In the genomic region with DNA sequence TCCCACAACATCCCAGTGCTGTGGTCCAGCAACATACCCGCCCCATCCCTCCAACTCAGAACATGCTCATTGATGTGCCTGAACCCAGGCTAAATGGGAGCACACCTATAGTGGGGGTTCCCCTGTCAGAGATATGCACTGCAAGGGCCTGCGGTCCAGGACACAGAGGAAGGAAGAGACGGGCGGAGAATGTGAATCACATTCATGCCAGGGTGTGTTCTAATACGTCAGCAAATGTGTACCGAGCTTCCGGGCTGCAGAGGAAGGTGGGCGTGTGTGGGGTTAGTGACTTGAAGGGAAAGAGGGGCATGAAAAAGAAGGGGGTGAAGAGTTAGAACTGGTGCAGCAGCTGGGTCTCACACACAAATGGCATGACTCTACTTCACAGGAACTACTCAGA, we compare ENCODE assay signal across 13 cellular contexts.
DNase-seq lines count a peak whose midpoint lies in the region; ATAC-seq lines count a peak whose summit lies in the region.
"Had no signal": no experiment of that assay in that cellular context is flagged by ENCODE, and none has a peak within 500 bp of the region (broad histone marks: within the 10 kb centered on the region; RNA-seq: fewer than 3 reads in every experiment).

No MANE protein-coding gene starts in this region.

- H3K36me3 Mint-ChIP-seq in T-helper 1 cell treated with Interleukin-12 subunit alpha and Interleukin-12 subunit beta and Interleukin-4 antibody, amounts not matched to agents 30 μg/mL and 1 μg/mL, for 36 hours (ENCODE audit: low read depth) = peaks cover 10% of the 10 kb centered on the region
- no peaks in the 10 kb centered on the region for H3K36me3 Mint-ChIP-seq in activated CD8-positive, alpha-beta memory T cell treated with anti-CD3 and anti-CD28 coated beads, Interleukin-2, amount 10 ng/mL, durations not matched to agents 7 days and 5 days
- peaks cover 4% of the 10 kb centered on the region for H3K36me3 Mint-ChIP-seq in effector memory CD8-positive, alpha-beta T cell (ENCODE audit: insufficient read depth)

- in situ Hi-C loops in ACHN (cut with HindIII; ENCODE audit: low pct_ligation_motif_present, low pct_unique_long_range_greater_than_20kb, low sequenced_read_pairs) = no loop called here

- H3K4me1 Mint-ChIP-seq in T-helper 1 cell treated with Interleukin-12 subunit alpha and Interleukin-12 subunit beta and Interleukin-4 antibody, amounts not matched to agents 30 μg/mL and 1 μg/mL, for 36 hours (ENCODE audit: low read depth) = peaks cover 20% of the 10 kb centered on the region
- peaks cover 14% of the 10 kb centered on the region for H3K4me1 Mint-ChIP-seq in activated CD8-positive, alpha-beta memory T cell treated with anti-CD3 and anti-CD28 coated beads, Interleukin-2, amount 10 ng/mL, durations not matched to agents 7 days and 5 days
- H3K4me1 Mint-ChIP-seq in effector memory CD8-positive, alpha-beta T cell (ENCODE audit: low read depth in 2 of 2) = peaks cover 13 to 21% of the 10 kb centered on the region in 2 donors

- H3K27me3 Mint-ChIP-seq in T-helper 1 cell treated with Interleukin-12 subunit alpha and Interleukin-12 subunit beta and Interleukin-4 antibody, amounts not matched to agents 30 μg/mL and 1 μg/mL, for 36 hours (ENCODE audit: low read depth) = no peaks in the 10 kb centered on the region
- H3K27me3 Mint-ChIP-seq in activated CD8-positive, alpha-beta memory T cell treated with anti-CD3 and anti-CD28 coated beads, Interleukin-2, amount 10 ng/mL, durations not matched to agents 7 days and 5 days = peaks cover 3% of the 10 kb centered on the region
- H3K27me3 Mint-ChIP-seq in effector memory CD8-positive, alpha-beta T cell = peaks cover 0 to 9% of the 10 kb centered on the region in 2 donors

- CTCF ChIA-PET in activated CD8-positive, alpha-beta memory T cell treated with anti-CD3 and anti-CD28 coated beads, Interleukin-2, amount 10 ng/mL, durations not matched to agents 7 days and 5 days (lab: Charles Lee) = no interaction called here

- peak; percentile 90 for ATAC-seq in activated CD8-positive, alpha-beta memory T cell treated with anti-CD3 and anti-CD28 coated beads, Interleukin-2, amount 10 ng/mL, durations not matched to agents 7 days and 5 days
- peak; percentile 99 for ATAC-seq in effector memory CD8-positive, alpha-beta T cell (replicated peaks)

- peak; percentile 66 for DNase-seq in activated CD8-positive, alpha-beta memory T cell treated with anti-CD3 and anti-CD28 coated beads, Interleukin-2, amount 10 ng/mL, durations not matched to agents 7 days and 5 days
- DNase-seq in effector memory CD8-positive, alpha-beta T cell = peak; percentile 7 to 47 (median 41)
- peak; percentile 47 for DNase-seq in stimulated activated CD8-positive, alpha-beta memory T cell treated with anti-CD3 and anti-CD28 coated beads, Interleukin-12 subunit alpha, Interleukin-12 subunit beta, amount 100 ng/mL, for 4 hours (ENCODE audit: low read depth)
- DNase-seq in KG1 (lab: John Stamatoyannopoulos, UW) (no peak), NCI-H146 (lab: John Stamatoyannopoulos, UW) (no peak), ACHN (no peak), substantia nigra (lab: John Stamatoyannopoulos, UW) (no peak)
- DNase-seq: DMS 273 treated with DMSO at 0.1 percent for 48 hours, kidney glomerular epithelial cell, NCI-H187 treated with DMSO at 0.1 percent for 48 hours had no signal

- H3K27ac Mint-ChIP-seq in T-helper 1 cell treated with Interleukin-12 subunit alpha and Interleukin-12 subunit beta and Interleukin-4 antibody, amounts not matched to agents 30 μg/mL and 1 μg/mL, for 36 hours = peak overlapping the region; percentile 89
- peak overlapping the region; percentile 63 for H3K27ac Mint-ChIP-seq in activated CD8-positive, alpha-beta memory T cell treated with anti-CD3 and anti-CD28 coated beads, Interleukin-2, amount 10 ng/mL, durations not matched to agents 7 days and 5 days
- H3K27ac Mint-ChIP-seq in effector memory CD8-positive, alpha-beta T cell = peak overlapping the region; percentile 35 to 45
- H3K27ac Mint-ChIP-seq: progenitor cell of endocrine pancreas had no signal

- H3K9me3 Mint-ChIP-seq in T-helper 1 cell treated with Interleukin-12 subunit alpha and Interleukin-12 subunit beta and Interleukin-4 antibody, amounts not matched to agents 30 μg/mL and 1 μg/mL, for 36 hours = no peaks in the 10 kb centered on the region
- no peaks in the 10 kb centered on the region for H3K9me3 Mint-ChIP-seq in activated CD8-positive, alpha-beta memory T cell treated with anti-CD3 and anti-CD28 coated beads, Interleukin-2, amount 10 ng/mL, durations not matched to agents 7 days and 5 days (ENCODE audit: low read depth)
- H3K9me3 Mint-ChIP-seq in effector memory CD8-positive, alpha-beta T cell = no peaks in the 10 kb centered on the region

- no peak overlapping the region for H3K27ac ChIP-seq in substantia nigra (ENCODE audit: low read depth, low read length, poor library complexity, severe bottlenecking)
- H3K27ac ChIP-seq: HL-60 had no signal

- peak overlapping the region; percentile 50 for H3K4me3 Mint-ChIP-seq in T-helper 1 cell treated with Interleukin-12 subunit alpha and Interleukin-12 subunit beta and Interleukin-4 antibody, amounts not matched to agents 30 μg/mL and 1 μg/mL, for 36 hours
- no peak overlapping the region for H3K4me3 Mint-ChIP-seq in activated CD8-positive, alpha-beta memory T cell treated with anti-CD3 and anti-CD28 coated beads, Interleukin-2, amount 10 ng/mL, durations not matched to agents 7 days and 5 days
- H3K4me3 Mint-ChIP-seq in effector memory CD8-positive, alpha-beta T cell = peak overlapping the region; percentile 21 to 36

Comparison
In these comparisons a context has a peak if more than half of its experiments do, and no peak if none do; other contexts are left out.
1. DNase-seq: peak in activated CD8-positive, alpha-beta memory T cell treated with anti-CD3 and anti-CD28 coated beads, Interleukin-2, amount 10 ng/mL, durations not matched to agents 7 days and 5 days (single experiment), effector memory CD8-positive, alpha-beta T cell (3 of 3) and stimulated activated CD8-positive, alpha-beta memory T cell treated with anti-CD3 and anti-CD28 coated beads, Interleukin-12 subunit alpha, Interleukin-12 subunit beta, amount 100 ng/mL, for 4 hours (single experiment); none in KG1 (single experiment), NCI-H146 (single experiment), ACHN (single experiment) and substantia nigra (0 of 49).
2. Peak in every context shown above with its lines, with median percentiles within 50 percentile points of each other: H3K27ac Mint-ChIP-seq.